ENCODE assay signal across 10 cellular contexts in the genomic region with DNA sequence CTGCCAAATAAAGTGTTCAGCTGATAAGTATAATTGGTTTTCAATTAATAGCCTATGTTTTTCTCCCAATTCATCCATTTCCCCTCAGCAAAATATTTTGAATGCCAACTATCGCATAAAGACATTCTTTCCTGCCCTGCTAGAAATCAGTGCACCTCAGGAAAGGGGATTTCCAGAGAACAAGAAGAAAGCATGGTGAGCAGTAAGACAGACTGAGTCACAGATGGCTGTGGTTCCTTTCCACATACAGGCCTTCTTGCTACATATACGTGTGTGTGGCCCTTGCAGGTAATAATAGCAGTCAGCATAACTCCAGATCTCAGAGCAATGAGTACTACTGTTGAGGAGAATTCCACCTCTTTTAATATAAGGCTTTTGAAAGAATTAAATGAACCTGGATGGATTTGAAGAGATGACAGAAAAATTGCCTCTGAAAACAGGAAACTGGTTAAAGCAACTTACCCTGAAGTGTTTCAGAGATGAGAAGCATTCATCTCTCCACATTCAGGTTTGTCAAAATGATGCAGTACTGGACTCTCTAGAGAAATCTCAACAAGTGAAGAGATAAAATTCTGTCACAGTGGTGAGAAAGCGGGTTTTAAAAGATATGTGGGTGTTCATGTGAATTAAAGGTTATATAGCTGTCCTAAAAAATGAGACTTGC. TPM values are rescaled to one million over a fixed set of nuclear protein-coding genes. Genes with fewer than 3 reads are reported as not detected.
DNase-seq lines count a peak whose midpoint lies in the region; ATAC-seq and TF ChIP-seq lines count a peak whose summit lies in the region.
"Had no signal": no experiment of that assay in that cellular context is flagged by ENCODE, and none has a peak within 500 bp of the region (broad histone marks: within the 10 kb centered on the region; RNA-seq: fewer than 3 reads in every experiment).

No MANE protein-coding gene starts in this region.

- no peak overlapping the region for H3K4me3 Mint-ChIP-seq in activated CD8-positive, alpha-beta memory T cell treated with anti-CD3 and anti-CD28 coated beads, Interleukin-2, amount 10 ng/mL, durations not matched to agents 7 days and 5 days

- H3K4me1 ChIP-seq in right atrium auricular region (peaks cover 0 to 68% of the 10 kb centered on the region in 2 donors), foreskin keratinocyte (peaks cover 10% of the 10 kb centered on the region), HAP-1 (peaks cover 94% of the 10 kb centered on the region)

- no peaks in the 10 kb centered on the region for H3K27me3 Mint-ChIP-seq in activated CD8-positive, alpha-beta memory T cell treated with anti-CD3 and anti-CD28 coated beads, Interleukin-2, amount 10 ng/mL, durations not matched to agents 7 days and 5 days

- H3K36me3 ChIP-seq in right atrium auricular region, result peaks cover 4% of the 10 kb centered on the region
- H3K36me3 ChIP-seq in HAP-1 (replicated peaks), result peaks cover 9% of the 10 kb centered on the region

- TF ChIP-seq CTCF in right atrium auricular region (IDR thresholded peaks at IDR 0.05) (no peak), foreskin keratinocyte (conservative IDR thresholded peaks at IDR 0.05) (no peak)

- H3K9me3 ChIP-seq in right atrium auricular region (no peaks in the 10 kb centered on the region), HAP-1 (no peaks in the 10 kb centered on the region)

- ATAC-seq in Right ventricle myocardium inferior, result no peak
- ATAC-seq in foreskin keratinocyte, result peak; percentile 100
- no peak for ATAC-seq in activated CD8-positive, alpha-beta memory T cell treated with anti-CD3 and anti-CD28 coated beads, Interleukin-2, amount 10 ng/mL, durations not matched to agents 7 days and 5 days

- no peaks in the 10 kb centered on the region for H3K36me3 Mint-ChIP-seq in activated CD8-positive, alpha-beta memory T cell treated with anti-CD3 and anti-CD28 coated beads, Interleukin-2, amount 10 ng/mL, durations not matched to agents 7 days and 5 days

- DNase-seq in right atrium auricular region (ENCODE audit: low spot score) (no peak), Right ventricle myocardium inferior (ENCODE audit: missing footprints) (no peak), amniotic epithelial cell (ENCODE audit: low read depth) (peak; percentile 94), foreskin keratinocyte (peak; percentile 81 to 93), HAP-1 (ENCODE audit: low spot score in 2 of 2) (no peak), T1000 (lab: John Stamatoyannopoulos, UW) (no peak), NCI-H2029 treated with DMSO at 0.1 percent for 48 hours (lab: John Stamatoyannopoulos, UW) (no peak)
- DNase-seq in activated CD8-positive, alpha-beta memory T cell treated with anti-CD3 and anti-CD28 coated beads, Interleukin-2, amount 10 ng/mL, durations not matched to agents 7 days and 5 days, result no peak
- DNase-seq: AML-193, NCI-H1694 had no signal

- H3K4me3 ChIP-seq in right atrium auricular region (no peak overlapping the region), HAP-1 (no peak overlapping the region)

- H3K27me3 ChIP-seq in right atrium auricular region, result no peaks in the 10 kb centered on the region
- H3K27me3 ChIP-seq in foreskin keratinocyte, result no peaks in the 10 kb centered on the region
- H3K27me3 ChIP-seq in HAP-1 (ENCODE audit: low read depth), result no peaks in the 10 kb centered on the region

- in situ Hi-C loops in HAP-1 (cut with MboI; ENCODE audit: low sequenced_read_pairs), result no loop called here

- no peak overlapping the region for H3K27ac Mint-ChIP-seq in activated CD8-positive, alpha-beta memory T cell treated with anti-CD3 and anti-CD28 coated beads, Interleukin-2, amount 10 ng/mL, durations not matched to agents 7 days and 5 days

- H3K27ac ChIP-seq in right atrium auricular region, result peak overlapping the region; percentile 6 to 52
- no peak overlapping the region for H3K27ac ChIP-seq in foreskin keratinocyte

- no peaks in the 10 kb centered on the region for H3K9me3 Mint-ChIP-seq in activated CD8-positive, alpha-beta memory T cell treated with anti-CD3 and anti-CD28 coated beads, Interleukin-2, amount 10 ng/mL, durations not matched to agents 7 days and 5 days (ENCODE audit: low read depth)

- no peaks in the 10 kb centered on the region for H3K4me1 Mint-ChIP-seq in activated CD8-positive, alpha-beta memory T cell treated with anti-CD3 and anti-CD28 coated beads, Interleukin-2, amount 10 ng/mL, durations not matched to agents 7 days and 5 days

- CTCF ChIA-PET in activated CD8-positive, alpha-beta memory T cell treated with anti-CD3 and anti-CD28 coated beads, Interleukin-2, amount 10 ng/mL, durations not matched to agents 7 days and 5 days (lab: Charles Lee), result no interaction called here

- intact Hi-C loops in Right ventricle myocardium inferior (cut with DNase I), result no loop called here

RNA-seq across cellular contexts. Expression of a gene that starts 13.6 kb away (rescaled TPM):
- 10 to 100 TPM; 49.9 to 56.9 TPM for total RNA-seq in right atrium auricular region
- 68.6 TPM for total RNA-seq in Right ventricle myocardium inferior
- 0.99 and 1.5 TPM in 2 replicates for total RNA-seq in foreskin keratinocyte
- 0.24 and 0.37 TPM in 2 replicates for polyA plus RNA-seq in foreskin keratinocyte
- not detected for total RNA-seq in activated CD8-positive, alpha-beta memory T cell treated with anti-CD3 and anti-CD28 coated beads, Interleukin-2, amount 10 ng/mL, durations not matched to agents 7 days and 5 days

RNA-seq across cellular contexts. Expression of a gene that starts 51.1 kb away (rescaled TPM):
- total RNA-seq in right atrium auricular region (1 to 10 TPM; 7.1 to 9.7 TPM), Right ventricle myocardium inferior (12.6 TPM), foreskin keratinocyte (2.6 and 3.1 TPM in 2 replicates)
- 0.87 and 1.3 TPM in 2 replicates for polyA plus RNA-seq in foreskin keratinocyte
- total RNA-seq in activated CD8-positive, alpha-beta memory T cell treated with anti-CD3 and anti-CD28 coated beads, Interleukin-2, amount 10 ng/mL, durations not matched to agents 7 days and 5 days, result not detected

Comparison
In these comparisons a context has a peak if more than half of its experiments do, and no peak if none do; other contexts are left out.
1. DNase-seq: peak in amniotic epithelial cell (single experiment) and foreskin keratinocyte (2 of 2); none in right atrium auricular region (single experiment), Right ventricle myocardium inferior (single experiment), HAP-1 (0 of 2), T1000 (single experiment), NCI-H2029 treated with DMSO at 0.1 percent for 48 hours (single experiment) and activated CD8-positive, alpha-beta memory T cell treated with anti-CD3 and anti-CD28 coated beads, Interleukin-2, amount 10 ng/mL, durations not matched to agents 7 days and 5 days (single experiment).
2. RNA of a gene that starts 13.6 kb away (total RNA-seq): 68.6 TPM in Right ventricle myocardium inferior (single experiment) and 49.9 to 56.9 TPM in right atrium auricular region; 0.99 to 1.5 TPM in foreskin keratinocyte and not detected in activated CD8-positive, alpha-beta memory T cell treated with anti-CD3 and anti-CD28 coated beads, Interleukin-2, amount 10 ng/mL, durations not matched to agents 7 days and 5 days; every median in the first group is over 10 times any median in the second.